Comparison of ENCODE assay signal across 17 cellular contexts in the genomic region with DNA sequence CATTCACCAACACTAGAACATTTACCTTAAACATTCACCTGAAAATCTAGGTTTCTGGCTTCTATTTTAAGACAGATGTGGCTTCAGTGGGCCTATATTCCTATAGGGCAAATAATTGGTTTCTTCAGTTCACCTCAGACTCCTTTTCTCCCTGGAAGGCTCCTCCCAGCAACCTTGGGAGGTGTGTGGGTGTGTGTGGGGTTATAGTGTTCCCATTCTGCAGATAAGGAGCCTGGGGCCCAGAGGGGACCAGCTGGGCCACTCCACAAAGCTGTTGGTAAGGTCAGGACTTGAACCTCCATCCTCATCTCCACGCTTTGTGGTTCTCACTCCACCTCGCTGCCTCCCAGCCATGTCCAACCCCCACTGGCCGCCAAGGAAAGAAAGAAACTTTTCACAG.
A peak's percentile ranks its signal among the peaks of the same experiment; 100 is the strongest.
DNase-seq lines count a peak whose midpoint lies in the region; FAIRE-seq and TF ChIP-seq lines count a peak whose summit lies in the region.
"Had no signal": no experiment of that assay in that cellular context is flagged by ENCODE, and none has a peak within 500 bp of the region (broad histone marks: within the 10 kb centered on the region; RNA-seq: fewer than 3 reads in every experiment).

No MANE protein-coding gene starts in this region.

- no peak for TF ChIP-seq CTCF in RWPE1 (conservative IDR thresholded peaks at IDR 0.05; ENCODE audit: low read depth)
- TF ChIP-seq CTCF in testis (IDR thresholded peaks at IDR 0.05): no peak

- H3K9me3 ChIP-seq in testis: no peaks in the 10 kb centered on the region
- H3K9me3 ChIP-seq: BLaER1 treated with 17β-estradiol and CSF1 and Interleukin-3, amounts not matched to agents 10 nM and 100 nM had no signal

- DNase-seq in RWPE1 (ENCODE audit: low spot score): no peak
- no peak for DNase-seq in testis
- no peak for DNase-seq in DMS 273 treated with DMSO at 0.1 percent for 48 hours (lab: John Stamatoyannopoulos, UW)
- no peak for DNase-seq in activated effector memory CD4-positive, alpha-beta T cell treated with Interleukin-2 at 50 U/mL for 16 hours
- no peak for DNase-seq in GM12892 (ENCODE audit: insufficient read length)
- DNase-seq: CD4-positive, alpha-beta T cell; CD8-positive, alpha-beta memory T cell; DMS53; DMS79 treated with DMSO at 0.1 percent for 48 hours; GF-D8; H7; HCEC 1CT had no signal

- H3K27ac ChIP-seq in RWPE1: peak overlapping the region; percentile 13
- peak overlapping the region; percentile 32 for H3K27ac ChIP-seq in cingulate gyrus (ENCODE audit: low read depth, low read length)
- peak overlapping the region; percentile 12 to 69 for H3K27ac ChIP-seq in testis
- H3K27ac ChIP-seq: BLaER1 treated with 17β-estradiol and CSF1 and Interleukin-3, amounts not matched to agents 10 nM and 100 nM had no signal

- peaks cover 45% of the 10 kb centered on the region for H3K4me1 ChIP-seq in testis

- TF ChIP-seq POLR2A in testis (IDR thresholded peaks at IDR 0.05) (no peak), GM12892 (IDR thresholded peaks at IDR 0.05; ENCODE audit: low read depth, low read length) (no peak)

- H3K27me3 ChIP-seq in testis: no peaks in the 10 kb centered on the region
- H3K27me3 ChIP-seq: BLaER1 treated with 17β-estradiol and CSF1 and Interleukin-3, amounts not matched to agents 10 nM and 100 nM had no signal

- H3K36me3 ChIP-seq in testis (ENCODE audit: low read depth, missing control alignments): no peaks in the 10 kb centered on the region
- H3K36me3 ChIP-seq: BLaER1 treated with 17β-estradiol and CSF1 and Interleukin-3, amounts not matched to agents 10 nM and 100 nM had no signal

- 22 to 51% methylated on average over 3 of the region's 3 CpGs for whole genome bisulfite sequencing in testis, 2 donors

- H3K4me3 ChIP-seq in testis: no peak overlapping the region
- H3K4me3 ChIP-seq: BLaER1 treated with 17β-estradiol and CSF1 and Interleukin-3, amounts not matched to agents 10 nM and 100 nM had no signal

- CTCF ChIA-PET in RWPE1 (lab: Yijun Ruan, JAX): interaction anchor here (0.7 kb wide), 1 partner anchor 303 kb away, joined by 3 read pairs; no protein-coding TSS in a partner anchor

- POLR2A ChIA-PET in RWPE1 (lab: Yijun Ruan, JAX; ENCODE audit: low non-redundant PET): no interaction called here

- intact Hi-C loops in testis (cut with DNase I; ENCODE audit: low total_unique reads): no loop called here

- FAIRE-seq in GM12892 (lab: Jason Lieb, UNC): no peak
- FAIRE-seq: D721Med, GM12891, H1 had no signal
